In genomic region chr16:84600343-84601229, GRCh38 we compare ENCODE assay signal across 8 cellular contexts. TPM values are rescaled to one million over a fixed set of nuclear protein-coding genes. Genes with fewer than 3 reads are reported as not detected.
DNase-seq lines count a peak whose midpoint lies in the region; ATAC-seq and TF ChIP-seq lines count a peak whose summit lies in the region.

No MANE protein-coding gene starts in this region.

- H2AFZ ChIP-seq in MM.1S (ENCODE audit: low read length), result no peak overlapping the region

- H3K9me2 ChIP-seq in MM.1S (replicated peaks; ENCODE audit: insufficient read depth, low read length), result no peaks in the 10 kb centered on the region

- H3K4me1 ChIP-seq in MM.1S (ENCODE audit: low read length) (no peaks in the 10 kb centered on the region; the same call in 1 of the 2 replicates), muscle layer of colon (ENCODE audit: insufficient read depth, low read length) (peaks cover 44% of the 10 kb centered on the region)

- TF ChIP-seq CTCF in MM.1S (IDR thresholded peaks at IDR 0.05; ENCODE audit: low read length), result no peak

- ATAC-seq in GM18502 (IDR thresholded peaks at IDR 0.05; ENCODE audit: poor library complexity, unreplicated experiment) (peak; percentile 67), GM21717 (IDR thresholded peaks at IDR 0.05; ENCODE audit: unreplicated experiment) (peak; percentile 62)

- no peaks in the 10 kb centered on the region for H4K20me1 ChIP-seq in MM.1S (ENCODE audit: insufficient read depth, low read length)

- DNase-seq in MM.1S (peak; percentile 41), iPS-NIHi11 (ENCODE audit: low spot score) (no peak), cerebellum (ENCODE audit: low spot score) (no peak), H7 (no peak)

- 68 to 85% (median 74%) methylated on average over 25 of the region's 25 CpGs for WGBS in adipose tissue, 3 donors

- peak overlapping the region; percentile 60; the same call in 1 of the 2 replicates for H3K4me2 ChIP-seq in MM.1S (ENCODE audit: low read depth, low read length)

- H3K27ac ChIP-seq in MM.1S (ENCODE audit: low read length) (peak overlapping the region; percentile 23; the same call in 1 of the 2 replicates), adipose tissue (ENCODE audit: low read depth, low read length) (peak overlapping the region; percentile 79), muscle layer of colon (ENCODE audit: low read depth, low read length) (peak overlapping the region; percentile 45)

- H3K9ac ChIP-seq in MM.1S (ENCODE audit: low read length) (no peak overlapping the region), muscle layer of colon (ENCODE audit: low read length) (no peak overlapping the region)

- H3F3A ChIP-seq in MM.1S (ENCODE audit: insufficient read depth, low read length), result no peaks in the 10 kb centered on the region

- H3K27me3 ChIP-seq in MM.1S (replicated peaks; ENCODE audit: insufficient read depth, low read length) (no peaks in the 10 kb centered on the region), muscle layer of colon (ENCODE audit: control insufficient read depth in 1 of 2, insufficient read depth in 2 of 2, low read length in 2 of 2) (no peaks in the 10 kb centered on the region), H7 (ENCODE audit: control insufficient read depth, insufficient read depth, low read length) (no peaks in the 10 kb centered on the region)

- H3K36me3 ChIP-seq in MM.1S (replicated peaks; ENCODE audit: insufficient read depth, low read length), result no peaks in the 10 kb centered on the region
- no peaks in the 10 kb centered on the region for H3K36me3 ChIP-seq in muscle layer of colon (ENCODE audit: insufficient read depth, low read length)
- H3K36me3 ChIP-seq in H7 (replicated peaks; ENCODE audit: control insufficient read depth, insufficient read depth, low read length), result no peaks in the 10 kb centered on the region

- no peaks in the 10 kb centered on the region for H3K79me2 ChIP-seq in MM.1S (ENCODE audit: low read length)

- H3K9me3 ChIP-seq in MM.1S (replicated peaks; ENCODE audit: insufficient read depth, low read length), result no peaks in the 10 kb centered on the region
- no peaks in the 10 kb centered on the region for H3K9me3 ChIP-seq in muscle layer of colon (ENCODE audit: low read length)

- H3K4me3 ChIP-seq in MM.1S (ENCODE audit: low read length), result peak overlapping the region; percentile 25; the same call in 1 of the 2 replicates
- H3K4me3 ChIP-seq in muscle layer of colon (ENCODE audit: low read depth in 1 of 2, low read length in 2 of 2), result peak overlapping the region in 1 of 2 donors; percentile 0
- H3K4me3 ChIP-seq in H7 (ENCODE audit: insufficient read depth, low read depth, low read length), result no peak overlapping the region

RNA-seq across cellular contexts. Expression of gene COTL1, which starts 17.3 kb away (rescaled TPM):
- 100 to 1,000 TPM in 2 of 3 donors, 10 to 100 TPM in 1; 14.1 to 134 (median 132) TPM for polyA plus RNA-seq in adipose tissue
- 49.2 TPM for total RNA-seq in cerebellum
- 114 and 118 TPM in 2 replicates for total RNA-seq in H7 (2014; rRNA removed; shearing (Covaris generic))

RNA-seq across cellular contexts. Expression of gene KLHL36, which starts 47.7 kb away (rescaled TPM):
- 10 to 100 TPM; 16.1 to 29.2 (median 17.8) TPM for polyA plus RNA-seq in adipose tissue
- total RNA-seq in cerebellum, result 63.5 TPM
- 76.6 and 92.3 TPM in 2 replicates for total RNA-seq in H7 (2014; rRNA removed; shearing (Covaris generic))

Comparison
In these comparisons a context has a peak if more than half of its experiments do, and no peak if none do; other contexts are left out.
1. H3K27ac ChIP-seq: peak in every context shown above with its lines; median percentile 79 in adipose tissue; 45 in muscle layer of colon; 23 in MM.1S.